18 cellular contexts compared by ENCODE assay signal in genomic region chrX:13048265-13048664, GRCh38. TPM values are rescaled to one million over a fixed set of nuclear protein-coding genes. Genes with fewer than 3 reads are reported as not detected.
DNase-seq lines count a peak whose midpoint lies in the region; ATAC-seq lines count a peak whose summit lies in the region.
"Had no signal": no experiment of that assay in that cellular context is flagged by ENCODE, and none has a peak within 500 bp of the region (broad histone marks: within the 10 kb centered on the region; RNA-seq: fewer than 3 reads in every experiment).

No MANE protein-coding gene starts in this region.

- intact Hi-C loops in CD4-positive, alpha-beta memory T cell (cut with micrococcal nuclease): no loop called here

- POLR2A ChIA-PET in CD4-positive, alpha-beta memory T cell (lab: Charles Lee; ENCODE audit: partially characterized antibody): interaction anchor here (0.9 to 8.3 kb wide), 8 partner anchors 18 to 73 kb away, joined by 3 to 220 read pairs (median 6); partner anchors contain the start of gene TMSB4X
- POLR2A ChIA-PET in T-cell (lab: Charles Lee): no interaction called here

- H3K4me3 ChIP-seq in CD4-positive, alpha-beta memory T cell (ENCODE audit: low read length in 2 of 2): no peak overlapping the region
- H3K4me3 ChIP-seq: esophagus muscularis mucosa, sigmoid colon had no signal

- H3K9me3 Mint-ChIP-seq in CD4-positive, alpha-beta memory T cell: peaks cover 0 to 2% (median 0%) of the 10 kb centered on the region in 8 donors
- H3K9me3 Mint-ChIP-seq in T-cell: no peaks in the 10 kb centered on the region

- peak overlapping the region; percentile 24 to 89 (median 77) for H3K27ac Mint-ChIP-seq in CD4-positive, alpha-beta memory T cell
- peak overlapping the region; percentile 86 to 89 for H3K27ac Mint-ChIP-seq in T-cell
- H3K27ac Mint-ChIP-seq: naive B cell had no signal

- H3K4me1 ChIP-seq in CD4-positive, alpha-beta memory T cell (ENCODE audit: insufficient read depth, low read length): peaks cover 74% of the 10 kb centered on the region
- H3K4me1 ChIP-seq: sigmoid colon had no signal

- H3K4me1 Mint-ChIP-seq in CD4-positive, alpha-beta memory T cell: peaks cover 34 to 71% (median 52%) of the 10 kb centered on the region in 4 donors
- H3K4me1 Mint-ChIP-seq in T-cell: peaks cover 68 to 69% (median 68%) of the 10 kb centered on the region in 3 donors

- DNase-seq in CD4-positive, alpha-beta memory T cell: no peak
- peak; percentile 68 for DNase-seq in HCEC 1CT
- DNase-seq in T-cell: no peak
- peak; percentile 56 for DNase-seq in foreskin melanocyte
- DNase-seq in CD1c-positive myeloid dendritic cell (ENCODE audit: extremely low spot score): no peak
- no peak for DNase-seq in midbrain (lab: John Stamatoyannopoulos, UW)
- DNase-seq in left lobe of liver (ENCODE audit: low spot score): no peak
- DNase-seq: CD8-positive, alpha-beta memory T cell; central memory CD4-positive, alpha-beta T cell; naive B cell; NCI-H1105; NK-92 treated with Interleukin-12 subunit alpha and Interleukin-12 subunit beta, amount 100 ng/mL, for 24 hours; sigmoid colon had no signal

- no peaks in the 10 kb centered on the region for H3K27me3 Mint-ChIP-seq in CD4-positive, alpha-beta memory T cell
- peaks cover 0 to 11% of the 10 kb centered on the region in 2 donors for H3K27me3 Mint-ChIP-seq in T-cell
- H3K27me3 Mint-ChIP-seq: CD8-positive, alpha-beta memory T cell; naive B cell had no signal

- CTCF ChIA-PET in CD4-positive, alpha-beta memory T cell (lab: Charles Lee; ENCODE audit: partially characterized antibody): interaction anchor here (1.0 to 3.2 kb wide), 2 partner anchors 44 to 101 kb away, joined by 3 to 12 read pairs; no protein-coding TSS in a partner anchor
- CTCF ChIA-PET in T-cell (lab: Charles Lee): interaction anchor here in 1 of 2 donors (0.6 kb wide), 1 partner anchor 73 kb away, joined by 9 read pairs; no protein-coding TSS in a partner anchor

- no peaks in the 10 kb centered on the region for H3K9me3 ChIP-seq in CD4-positive, alpha-beta memory T cell (ENCODE audit: control insufficient read depth in 1 of 2, low read length in 2 of 2)
- H3K9me3 ChIP-seq: esophagus muscularis mucosa, sigmoid colon had no signal

- H3K27ac ChIP-seq in CD4-positive, alpha-beta memory T cell (ENCODE audit: low read depth, low read length): no peak overlapping the region
- H3K27ac ChIP-seq: esophagus muscularis mucosa, sigmoid colon had no signal

- no peaks in the 10 kb centered on the region for H3K36me3 ChIP-seq in CD4-positive, alpha-beta memory T cell (ENCODE audit: insufficient read depth, low read length)
- H3K36me3 ChIP-seq: esophagus muscularis mucosa, sigmoid colon had no signal

- peak overlapping the region in 2 of 8 donors; percentile 9 to 15 for H3K4me3 Mint-ChIP-seq in CD4-positive, alpha-beta memory T cell
- no peak overlapping the region for H3K4me3 Mint-ChIP-seq in T-cell
- H3K4me3 Mint-ChIP-seq: CD8-positive, alpha-beta memory T cell; naive B cell had no signal

- peaks cover 0 to 5% of the 10 kb centered on the region in 2 donors for H3K36me3 Mint-ChIP-seq in CD4-positive, alpha-beta memory T cell
- H3K36me3 Mint-ChIP-seq in T-cell: no peaks in the 10 kb centered on the region

- H3K27me3 ChIP-seq in CD4-positive, alpha-beta memory T cell (ENCODE audit: insufficient read depth, low read length): no peaks in the 10 kb centered on the region
- H3K27me3 ChIP-seq: esophagus muscularis mucosa, sigmoid colon had no signal

- no peak for ATAC-seq in T-cell (replicated peaks in 1 of 4)
- ATAC-seq in GM19035 (IDR thresholded peaks at IDR 0.05; ENCODE audit: unreplicated experiment): no peak
- no peak for ATAC-seq in left lobe of liver
- ATAC-seq: activated CD4-positive, CD25-positive, alpha-beta regulatory T cell treated with anti-CD3 and anti-CD28 coated beads, Interleukin-2, amount 50 U/mL, for 24 hours had no signal

RNA-seq across cellular contexts. Expression of gene FAM9C, which starts 3.8 kb away (rescaled TPM):
- not detected for total RNA-seq in CD4-positive, alpha-beta memory T cell
- polyA plus RNA-seq in CD4-positive, alpha-beta memory T cell: under 1 TPM in 1 of 2 donors, not detected in 1; 0.34 TPM
- total RNA-seq in T-cell: not detected
- total RNA-seq in left lobe of liver: not detected
- total RNA-seq: CD8-positive, alpha-beta memory T cell; esophagus muscularis mucosa; H4; HT1080; sigmoid colon had no signal
- polyA plus RNA-seq: CD8-positive, alpha-beta memory T cell had no signal

Comparison
In these comparisons a context has a peak if more than half of its experiments do, and no peak if none do; other contexts are left out.
1. DNase-seq: peak in HCEC 1CT (single experiment) and foreskin melanocyte (single experiment); none in CD4-positive, alpha-beta memory T cell (0 of 5), T-cell (0 of 34), CD1c-positive myeloid dendritic cell (single experiment), midbrain (single experiment) and left lobe of liver (single experiment).